21 cellular contexts compared by ENCODE assay signal in genomic region chr16:89209522-89210044, GRCh38. TPM values are rescaled to one million over a fixed set of nuclear protein-coding genes. Genes with fewer than 3 reads are reported as not detected.
"Had no signal": no experiment of that assay in that cellular context is flagged by ENCODE, and none has a peak within 500 bp of the region (broad histone marks: within the 10 kb centered on the region; RNA-seq: fewer than 3 reads in every experiment).

No MANE protein-coding gene starts in this region.

- H3K9me3 Mint-ChIP-seq: naive B cell, nephron, type B pancreatic cell had no signal

- H3K36me3 ChIP-seq: heart right ventricle, left lung, ovary, suprapubic skin, thyroid gland, uterus had no signal

- H3K36me3 Mint-ChIP-seq: naive B cell, type B pancreatic cell had no signal

- H3K27ac Mint-ChIP-seq: naive B cell, nephron, type B pancreatic cell had no signal

- ATAC-seq: heart right ventricle; left lung; right cardiac atrium; stimulated activated naive CD8-positive, alpha-beta T cell treated with anti-CD3 and anti-CD28 coated beads, Interleukin-15, Interleukin-2, amounts not matched to agents 100 U/mL and 50 U/mL, for 24 hours had no signal

- H3K27me3 ChIP-seq: ovary had no signal

- DNase-seq: effector CD4-positive, alpha-beta T cell; heart right ventricle; hypothalamus; left lung; mesenchymal stem cell; midbrain; naive B cell; stimulated activated CD4-positive, alpha-beta T cell treated with anti-CD3 and anti-CD28 coated beads, Interleukin-2, amount 100 ng/mL, for 48 hours; stimulated activated naive CD8-positive, alpha-beta T cell treated with anti-CD3 and anti-CD28 coated beads, Interleukin-15, Interleukin-2, amounts not matched to agents 100 U/mL and 50 U/mL, for 24 hours; thyroid gland; uterus had no signal

- H3K27ac ChIP-seq: coronary artery, heart right ventricle, left lung, ovary, suprapubic skin, thyroid gland, uterus had no signal

- H3K4me3 ChIP-seq: coronary artery, heart right ventricle, left lung, lung, ovary, smooth muscle cell, suprapubic skin, thyroid gland, uterus had no signal

- H3K4me3 Mint-ChIP-seq: naive B cell, nephron, type B pancreatic cell had no signal

- H3K9me3 ChIP-seq: heart right ventricle, left lung, ovary, suprapubic skin, thyroid gland, uterus had no signal

- H3K4me1 ChIP-seq: left lung, suprapubic skin, thyroid gland, uterus had no signal

RNA-seq across cellular contexts. Expression of gene SLC22A31, which starts 9.2 kb away (rescaled TPM):
- total RNA-seq: frontal cortex, glomerular endothelial cell, smooth muscle cell, uterus had no signal

RNA-seq across cellular contexts. Expression of gene CDH15, which starts 38.0 kb away (rescaled TPM):
- total RNA-seq: thyroid gland had no signal
